Comparison of ENCODE assay signal across 15 cellular contexts in genomic region chr10:3882855-3883254, GRCh38.
DNase-seq lines count a peak whose midpoint lies in the region; ATAC-seq and TF ChIP-seq lines count a peak whose summit lies in the region.
"Had no signal": no experiment of that assay in that cellular context is flagged by ENCODE, and none has a peak within 500 bp of the region (broad histone marks: within the 10 kb centered on the region; RNA-seq: fewer than 3 reads in every experiment).

No MANE protein-coding gene starts in this region.

- TF ChIP-seq POLR2A in IMR-90 (IDR thresholded peaks at IDR 0.05; ENCODE audit: low read depth, low read length), result no peak

- H2BK20ac ChIP-seq in IMR-90 (ENCODE audit: low read depth, low read length), result no peak overlapping the region

- H4K5ac ChIP-seq in IMR-90 (ENCODE audit: low read depth, low read length), result no peak overlapping the region

- no peak overlapping the region for H3K23ac ChIP-seq in IMR-90 (ENCODE audit: low read depth, low read length)

- H3K4me2 ChIP-seq in IMR-90 (ENCODE audit: low read depth, low read length), result no peak overlapping the region
- H3K4me2 ChIP-seq in Karpas-422 (ENCODE audit: low read depth, low read length, poor library complexity, severe bottlenecking), result no peak overlapping the region

- peak overlapping the region; percentile 0; the same call in 1 of the 2 replicates for H2AK5ac ChIP-seq in IMR-90 (ENCODE audit: low read depth, low read length)

- no peak overlapping the region for H3K14ac ChIP-seq in IMR-90 (replicated peaks; ENCODE audit: low read depth, low read length)

- H3K9me3 Mint-ChIP-seq in stimulated activated memory B cell treated with anti-CD40 and anti-IgM and Interleukin-4, amounts not matched to agents 10 μg/mL and 1 μg/mL and 100 μg/mL, for 72 hours, result no peaks in the 10 kb centered on the region
- H3K9me3 Mint-ChIP-seq: CD4-positive, alpha-beta memory T cell had no signal

- 0 out of 4 replicates have a peak, but pooled peaks cover 0 to 6% of the 10 kb centered on the region in 2 experiments for H3K79me1 ChIP-seq in IMR-90 (ENCODE audit: low read depth in 1 of 2, low read length in 2 of 2)

- no peak overlapping the region for H3K4me3 ChIP-seq in IMR-90 (ENCODE audit: insufficient read depth, low read depth, low read length)
- H3K4me3 ChIP-seq in cardiac fibroblast (replicated peaks in 1 of 2; ENCODE audit: low read depth in 2 of 2, low read length in 2 of 2), result no peak overlapping the region
- H3K4me3 ChIP-seq in left ventricle myocardium inferior, result no peak overlapping the region
- no peak overlapping the region for H3K4me3 ChIP-seq in Karpas-422 (ENCODE audit: low read length)
- H3K4me3 ChIP-seq: SJSA1 had no signal

- H3K79me2 ChIP-seq in Karpas-422 (ENCODE audit: low read length), result no peaks in the 10 kb centered on the region

- POLR2A ChIA-PET in IMR-90 (lab: Charles Lee; ENCODE audit: unreplicated experiment), result no interaction called here

- H3K4me1 ChIP-seq in IMR-90 (ENCODE audit: control insufficient read depth, insufficient read depth, low read length) (peaks cover 16% of the 10 kb centered on the region), left ventricle myocardium inferior (peaks cover 23% of the 10 kb centered on the region), Karpas-422 (ENCODE audit: low read length) (peaks cover under 1% of the 10 kb centered on the region; the same call in 1 of the 2 replicates)

- no peak for TF ChIP-seq RAD21 in IMR-90 (IDR thresholded peaks at IDR 0.05; ENCODE audit: low read length)

- H3K4me1 Mint-ChIP-seq in stimulated activated memory B cell treated with anti-CD40 and anti-IgM and Interleukin-4, amounts not matched to agents 10 μg/mL and 1 μg/mL and 100 μg/mL, for 72 hours, result peaks cover 46% of the 10 kb centered on the region

- H3K9me3 ChIP-seq in IMR-90 (ENCODE audit: control insufficient read depth, insufficient read depth, low read length) (no peaks in the 10 kb centered on the region), left ventricle myocardium inferior (replicated peaks) (no peaks in the 10 kb centered on the region), Karpas-422 (ENCODE audit: low read length) (no peaks in the 10 kb centered on the region)
- H3K9me3 ChIP-seq: SJSA1 had no signal

- 100% methylated on average over 1 of the region's 4 CpGs; no CpG with 5 or more reads in 1 of the 2 experiments for WGBS in IMR-90 (ENCODE audit: extremely low coverage in 2 of 2, insufficient read length in 1 of 2), 2 experiments

- H4K91ac ChIP-seq in IMR-90 (ENCODE audit: insufficient read depth, low read depth, low read length), result 0 out of 2 replicates have a peak overlapping the region, but pooled peaks have one; percentile 5

- dilution Hi-C loops in IMR-90 (cut with HindIII; ENCODE audit: low sequenced_read_pairs, unreplicated experiment), result no loop called here

- H3K27ac Mint-ChIP-seq in stimulated activated memory B cell treated with anti-CD40 and anti-IgM and Interleukin-4, amounts not matched to agents 10 μg/mL and 1 μg/mL and 100 μg/mL, for 72 hours, result peak overlapping the region; percentile 18
- H3K27ac Mint-ChIP-seq: H9 had no signal

- no peak overlapping the region for H3K18ac ChIP-seq in IMR-90 (ENCODE audit: low read depth, low read length)

- H3K36me3 Mint-ChIP-seq in stimulated activated memory B cell treated with anti-CD40 and anti-IgM and Interleukin-4, amounts not matched to agents 10 μg/mL and 1 μg/mL and 100 μg/mL, for 72 hours, result peaks cover 7% of the 10 kb centered on the region
- H3K36me3 Mint-ChIP-seq: CD4-positive, alpha-beta memory T cell had no signal

- H3K27me3 ChIP-seq in IMR-90 (ENCODE audit: control insufficient read depth, insufficient read depth, low read length), result no peaks in the 10 kb centered on the region
- H3K27me3 ChIP-seq in left ventricle myocardium inferior (ENCODE audit: low read depth), result no peaks in the 10 kb centered on the region
- H3K27me3 ChIP-seq in Karpas-422 (ENCODE audit: low read length), result no peaks in the 10 kb centered on the region
- H3K27me3 ChIP-seq: SJSA1 had no signal

- CTCF ChIA-PET in IMR-90 (lab: Yijun Ruan, JAX), result no interaction called here

- H3K9ac ChIP-seq in IMR-90 (ENCODE audit: low read depth, low read length), result no peak overlapping the region
- no peak overlapping the region for H3K9ac ChIP-seq in Karpas-422 (ENCODE audit: low read length)

- no peak overlapping the region for H2AFZ ChIP-seq in IMR-90 (replicated peaks; ENCODE audit: low read length, poor library complexity)
- H2AFZ ChIP-seq in Karpas-422 (ENCODE audit: low read length), result no peak overlapping the region

- TF ChIP-seq CTCF in GM12873 (IDR thresholded peaks at IDR 0.05; ENCODE audit: insufficient read depth, low read depth, low read length, missing control alignments), result peak; percentile 15
- TF ChIP-seq CTCF in IMR-90 (conservative IDR thresholded peaks at IDR 0.05; ENCODE audit: low read depth, low read length), result no peak
- TF ChIP-seq CTCF in cardiac fibroblast (IDR thresholded peaks at IDR 0.05; ENCODE audit: low read depth, low read length), result peak; percentile 2
- TF ChIP-seq CTCF in left ventricle myocardium inferior (IDR thresholded peaks at IDR 0.05; ENCODE audit: borderline replicate concordance), result no peak

- no peak overlapping the region for H2AK9ac ChIP-seq in IMR-90 (replicated peaks; ENCODE audit: low read depth, low read length, poor library complexity)

- H2BK15ac ChIP-seq in IMR-90 (ENCODE audit: low read depth, low read length), result no peak overlapping the region

- no peaks in the 10 kb centered on the region for H3K9me2 ChIP-seq in Karpas-422 (replicated peaks; ENCODE audit: insufficient read depth, low read length)

- peaks cover 5% of the 10 kb centered on the region; the same call in 1 of the 2 replicates for H3K9me1 ChIP-seq in IMR-90 (ENCODE audit: insufficient read depth, low read length)

- in situ Hi-C loops in IMR-90 (cut with MboI; ENCODE audit: low sequenced_read_pairs), result no loop called here

- no peak overlapping the region for H2BK5ac ChIP-seq in IMR-90 (ENCODE audit: low read depth, low read length, poor library complexity, severe bottlenecking)

- no peak for DNase-seq in IMR-90
- DNase-seq in cardiac fibroblast (ENCODE audit: low read depth in 2 of 2), result no peak
- DNase-seq in left ventricle myocardium inferior, result no peak
- DNase-seq in Karpas-422, result no peak
- DNase-seq: ACHN; CD4-positive, alpha-beta memory T cell; H9; NCI-H2081 treated with DMSO at 0.1 percent for 48 hours; NCI-H226; NCI-H526 had no signal

- H2BK120ac ChIP-seq in IMR-90 (ENCODE audit: low read depth, low read length), result peak overlapping the region; percentile 2; the same call in 1 of the 2 replicates

- no peak overlapping the region for H3K4ac ChIP-seq in IMR-90 (ENCODE audit: low read depth, low read length)

- H4K8ac ChIP-seq in IMR-90 (ENCODE audit: low read depth in 2 of 2, low read length in 2 of 2), result no peak overlapping the region

- intact Hi-C loops in IMR-90 (cut with micrococcal nuclease) (no loop called here), left ventricle myocardium inferior (cut with micrococcal nuclease) (no loop called here)

- H3K27ac ChIP-seq in IMR-90 (ENCODE audit: insufficient read depth, low read length), result no peak overlapping the region
- H3K27ac ChIP-seq in left ventricle myocardium inferior (replicated peaks), result no peak overlapping the region
- no peak overlapping the region for H3K27ac ChIP-seq in Karpas-422 (ENCODE audit: low read length)
- H3K27ac ChIP-seq: SJSA1 had no signal

- no peaks in the 10 kb centered on the region for H3K36me3 ChIP-seq in IMR-90 (ENCODE audit: control insufficient read depth, insufficient read depth, low read length)
- H3K36me3 ChIP-seq in left ventricle myocardium inferior, result no peaks in the 10 kb centered on the region
- H3K36me3 ChIP-seq in Karpas-422 (ENCODE audit: insufficient read depth, low read length), result no peaks in the 10 kb centered on the region
- H3K36me3 ChIP-seq: SJSA1 had no signal

- H4K20me1 ChIP-seq in IMR-90 (ENCODE audit: insufficient read depth, low read length), result no peaks in the 10 kb centered on the region
- no peaks in the 10 kb centered on the region for H4K20me1 ChIP-seq in Karpas-422 (ENCODE audit: insufficient read depth, low read depth, low read length)

- H3K4me3 Mint-ChIP-seq in stimulated activated memory B cell treated with anti-CD40 and anti-IgM and Interleukin-4, amounts not matched to agents 10 μg/mL and 1 μg/mL and 100 μg/mL, for 72 hours, result no peak overlapping the region
- H3K4me3 Mint-ChIP-seq: CD4-positive, alpha-beta memory T cell; H9 had no signal

- no peak overlapping the region for H3K56ac ChIP-seq in IMR-90 (ENCODE audit: extremely low read depth, insufficient read depth, low read length)

- no TSS peak for BruUV-seq in IMR-90 (replicated peaks; lab: Mats Ljungman, UMichigan)

- H3K27me3 Mint-ChIP-seq in stimulated activated memory B cell treated with anti-CD40 and anti-IgM and Interleukin-4, amounts not matched to agents 10 μg/mL and 1 μg/mL and 100 μg/mL, for 72 hours, result no peaks in the 10 kb centered on the region
- H3K27me3 Mint-ChIP-seq: CD4-positive, alpha-beta memory T cell had no signal

- ATAC-seq in IMR-90 (ENCODE audit: low read depth) (no peak), HG03280 (IDR thresholded peaks at IDR 0.05; ENCODE audit: unreplicated experiment) (no peak)
- ATAC-seq in stimulated activated memory B cell treated with anti-CD40 and anti-IgM and Interleukin-4, amounts not matched to agents 10 μg/mL and 1 μg/mL and 100 μg/mL, for 72 hours, result peak; percentile 31
- ATAC-seq: HepG2 had no signal

TF ChIP-seq in IMR-90, 13 proteins besides CTCF, POLR2A, EP300 and RAD21 (continues in another document):
- TF ChIP-seq CEBPB (IDR thresholded peaks at IDR 0.05; ENCODE audit: low read depth, low read length), result no peak
- TF ChIP-seq MAFK (IDR thresholded peaks at IDR 0.05; ENCODE audit: low read depth, low read length), result no peak
- TF ChIP-seq USF2 (IDR thresholded peaks at IDR 0.05; ENCODE audit: low read depth, low read length), result no peak
- no peak for TF ChIP-seq NFE2L2 (IDR thresholded peaks at IDR 0.05; ENCODE audit: low read depth, low read length)
- no peak for TF ChIP-seq SMC3 (IDR thresholded peaks at IDR 0.05; ENCODE audit: low read depth, low read length)
- TF ChIP-seq FOS (IDR thresholded peaks at IDR 0.05; ENCODE audit: low read depth, low read length), result no peak

Comparison
In these comparisons a context has a peak if more than half of its experiments do, and no peak if none do; other contexts are left out.
1. CTCF ChIP-seq: peak in GM12873 (single experiment) and cardiac fibroblast (single experiment); none in IMR-90 (single experiment) and left ventricle myocardium inferior (single experiment).